ENCODE assay signal across 19 cellular contexts in the genomic region with DNA sequence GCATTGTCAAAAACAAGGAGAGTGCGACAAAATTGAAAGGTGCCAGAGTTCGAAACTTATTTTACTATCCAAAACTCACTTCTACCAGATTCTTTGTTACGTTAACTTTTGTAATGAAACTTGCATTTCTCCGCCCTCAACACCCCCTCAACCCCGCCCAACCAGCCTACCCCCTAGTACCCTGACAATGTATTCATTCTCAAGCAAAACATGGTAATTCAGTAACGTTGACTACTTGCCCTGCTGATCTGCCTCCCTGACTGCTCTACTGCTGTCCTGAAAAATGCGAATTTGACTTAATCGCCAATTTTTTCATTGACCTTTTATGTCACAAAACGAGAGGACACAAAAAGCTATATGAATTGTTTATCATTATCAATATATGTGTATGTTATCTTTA. TPM values are rescaled to one million over a fixed set of nuclear protein-coding genes. Genes with fewer than 3 reads are reported as not detected.
DNase-seq lines count a peak whose midpoint lies in the region; ATAC-seq and TF ChIP-seq lines count a peak whose summit lies in the region.
"Had no signal": no experiment of that assay in that cellular context is flagged by ENCODE, and none has a peak within 500 bp of the region (broad histone marks: within the 10 kb centered on the region; RNA-seq: fewer than 3 reads in every experiment).

A gene (minus strand): TSS at position 83 of the 400 bp plus-strand sequence. CDS start 79 bp downstream, at position 4.

- CTCF ChIA-PET in AG04450 (lab: Charles Lee) = no interaction called here

- no peak within 1 kb of the TSS for H2BK5ac ChIP-seq in mesendoderm (ENCODE audit: low read length)

- H3K27ac ChIP-seq in AG04450 (ENCODE audit: low read depth, low read length) (no peak within 1 kb of the TSS), RWPE2 (ENCODE audit: poor library complexity, severe bottlenecking) (no peak within 1 kb of the TSS), mesendoderm (ENCODE audit: low read depth, low read length) (peak within 1 kb of the TSS; percentile 1)
- H3K27ac ChIP-seq: C4-2B, coronary artery, Peyer's patch, sigmoid colon had no signal

- H3K4ac ChIP-seq in mesendoderm (ENCODE audit: low read depth, low read length) = peak within 1 kb of the TSS; percentile 68

- no peaks in the 10 kb centered on the region for H3K79me1 ChIP-seq in mesendoderm (ENCODE audit: low read length)

- no peak within 1 kb of the TSS for H3K9ac ChIP-seq in endocrine pancreas (ENCODE audit: control insufficient read depth, insufficient read depth, low read length)
- peak within 1 kb of the TSS; percentile 69 for H3K9ac ChIP-seq in mesendoderm (ENCODE audit: low read length)

- DNase-seq in AG04450 (ENCODE audit: low read depth, low spot score) = no peak
- DNase-seq in RWPE2 (ENCODE audit: low spot score) = no peak
- no peak for DNase-seq in mesendoderm
- DNase-seq in COR-L47 (lab: John Stamatoyannopoulos, UW) = no peak
- no peak for DNase-seq in HCEC 1CT
- DNase-seq: activated T-cell treated with anti-CD3 and anti-CD28 coated beads for 4 hours; anterior cingulate cortex; mammary epithelial cell; NCI-H2081; NCI-H774; Peyer's patch; sigmoid colon; stimulated activated CD4-positive, alpha-beta T cell treated with anti-CD3 and anti-CD28 coated beads, Interleukin-4, amount 100 ng/mL, for 24 hours had no signal

- H3K56ac ChIP-seq in mesendoderm (ENCODE audit: low read length) = peak within 1 kb of the TSS; percentile 89

- H3K4me3 ChIP-seq in AG04450 (ENCODE audit: low read depth, low read length) (0 out of 2 replicates have a peak within 1 kb of the TSS, but pooled peaks have one; percentile 23), RWPE2 (ENCODE audit: severe bottlenecking) (peak within 1 kb of the TSS; percentile 20), endocrine pancreas (ENCODE audit: control insufficient read depth, insufficient read depth, low read length) (peak within 1 kb of the TSS; percentile 85), mesendoderm (ENCODE audit: low read length) (peak within 1 kb of the TSS; percentile 54)
- H3K4me3 ChIP-seq: coronary artery had no signal

- no peaks in the 10 kb centered on the region for H3K36me3 ChIP-seq in RWPE2 (ENCODE audit: low read depth)
- H3K36me3 ChIP-seq in endocrine pancreas (ENCODE audit: control insufficient read depth, insufficient read depth, low read length) = no peaks in the 10 kb centered on the region
- no peaks in the 10 kb centered on the region for H3K36me3 ChIP-seq in mesendoderm (ENCODE audit: control insufficient read depth, insufficient read depth, low read length)
- H3K36me3 ChIP-seq: Peyer's patch, sigmoid colon had no signal

- no peak within 1 kb of the TSS for H2BK15ac ChIP-seq in mesendoderm (replicated peaks; ENCODE audit: low read depth)

- no peaks in the 10 kb centered on the region for H3K79me2 ChIP-seq in mesendoderm (ENCODE audit: control insufficient read depth, insufficient read depth, low read length)

- no peak within 1 kb of the TSS for H3K23ac ChIP-seq in mesendoderm (ENCODE audit: low read length)

- no peak within 1 kb of the TSS for H3K18ac ChIP-seq in mesendoderm (ENCODE audit: low read length)

- H3K9me3 ChIP-seq in AG04450 (ENCODE audit: control insufficient read depth, insufficient read depth, low read length) (peaks cover 3% of the 10 kb centered on the region; the same call in 1 of the 2 replicates), RWPE2 (ENCODE audit: severe bottlenecking) (no peaks in the 10 kb centered on the region), endocrine pancreas (ENCODE audit: control insufficient read depth, low read length) (no peaks in the 10 kb centered on the region)
- H3K9me3 ChIP-seq: Peyer's patch, sigmoid colon had no signal

- peak within 1 kb of the TSS; percentile 64 for H3K4me2 ChIP-seq in mesendoderm (ENCODE audit: low read length)

- no peaks in the 10 kb centered on the region for H3K4me1 ChIP-seq in RWPE2 (ENCODE audit: insufficient read depth, poor library complexity, severe bottlenecking)
- peaks cover 4% of the 10 kb centered on the region for H3K4me1 ChIP-seq in endocrine pancreas (ENCODE audit: control insufficient read depth, insufficient read depth, low read length)
- H3K4me1 ChIP-seq in mesendoderm (ENCODE audit: control insufficient read depth, low read depth, low read length) = no peaks in the 10 kb centered on the region
- H3K4me1 ChIP-seq: Peyer's patch, sigmoid colon had no signal

- ATAC-seq in RWPE2 (ENCODE audit: low read depth) (0 out of 3 replicates have a peak, but pooled peaks have one; percentile 23), GM21576 (IDR thresholded peaks at IDR 0.05; ENCODE audit: unreplicated experiment) (no peak), HG02970 (IDR thresholded peaks at IDR 0.05; ENCODE audit: low FRiP score, unreplicated experiment) (no peak)
- ATAC-seq: activated CD4-positive, CD25-positive, alpha-beta regulatory T cell treated with anti-CD3 and anti-CD28 coated beads, Interleukin-2, amount 50 U/mL, for 24 hours had no signal

- H4K8ac ChIP-seq in mesendoderm (ENCODE audit: low read depth, low read length) = no peak within 1 kb of the TSS

- POLR2A ChIA-PET in AG04450 (lab: Yijun Ruan, JAX) = no interaction called here

- no peak within 1 kb of the TSS for H4K5ac ChIP-seq in mesendoderm (ENCODE audit: low read length)

- H2AK5ac ChIP-seq in mesendoderm (ENCODE audit: low read length) = no peak within 1 kb of the TSS

- no peak for TF ChIP-seq CTCF in AG04450 (IDR thresholded peaks at IDR 0.05; ENCODE audit: low read depth, low read length)
- TF ChIP-seq CTCF in RWPE2 (IDR thresholded peaks at IDR 0.05; ENCODE audit: poor library complexity, severe bottlenecking) = no peak

- no peak within 1 kb of the TSS for H2BK120ac ChIP-seq in mesendoderm (ENCODE audit: low read depth, low read length)

- H3K27me3 ChIP-seq in AG04450 (ENCODE audit: control insufficient read depth, insufficient read depth, low read length) = peaks cover 30% of the 10 kb centered on the region
- peaks cover 31% of the 10 kb centered on the region for H3K27me3 ChIP-seq in RWPE2 (ENCODE audit: insufficient read depth, poor library complexity, severe bottlenecking)
- no peaks in the 10 kb centered on the region for H3K27me3 ChIP-seq in endocrine pancreas (ENCODE audit: control insufficient read depth, insufficient read depth, low read length)
- H3K27me3 ChIP-seq in mesendoderm (ENCODE audit: insufficient read depth, low read length, poor library complexity) = no peaks in the 10 kb centered on the region
- H3K27me3 ChIP-seq: Peyer's patch had no signal

- WGBS in mesendoderm (ENCODE audit: extremely low coverage, insufficient coverage, low lambda C conversion rate) = no CpG with 5 or more reads among the region's 9 CpGs

RNA-seq across cellular contexts. Expression of the gene that starts here (rescaled TPM):
- polyA plus RNA-seq in AG04450 (2011; rRNA removed) = not detected in 2 replicates
- polyA minus RNA-seq in AG04450 (2011; rRNA and poly(A)+ RNA removed) = not detected in 2 replicates
- polyA plus RNA-seq in mesendoderm (2013, experiment 1 of 2) = 1.4 TPM
- 1.3 TPM for polyA plus RNA-seq in mesendoderm (2013, experiment 2 of 2)
- polyA plus RNA-seq: mammary epithelial cell, sigmoid colon had no signal

Comparison
In these comparisons a context has a peak if more than half of its experiments do, and no peak if none do; other contexts are left out.
1. H3K4me3 ChIP-seq: peak in every context shown above with its lines; median percentile 85 in endocrine pancreas; 54 in mesendoderm; 23 in AG04450; 20 in RWPE2.